In the genomic region with DNA sequence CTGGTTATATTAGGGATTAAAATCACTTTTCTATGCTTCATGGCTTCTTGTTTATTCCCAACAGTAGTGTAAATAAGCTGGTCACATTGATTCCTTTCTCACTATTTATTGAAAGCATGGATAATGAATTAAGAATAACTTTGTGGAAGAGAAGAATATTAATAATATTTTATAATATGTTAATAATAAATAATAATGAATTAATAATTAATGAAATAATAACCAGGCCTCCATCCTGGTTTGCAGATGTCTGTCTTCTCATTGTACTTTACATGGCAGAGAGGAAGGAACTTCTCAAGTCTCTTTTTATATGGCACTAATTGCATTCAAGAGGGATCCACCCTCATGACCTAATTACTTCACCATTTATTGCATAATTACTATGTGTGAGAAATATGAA, we compare ENCODE assay signal across 36 cellular contexts.
"Had no signal": no experiment of that assay in that cellular context is flagged by ENCODE, and none has a peak within 500 bp of the region (broad histone marks: within the 10 kb centered on the region; RNA-seq: fewer than 3 reads in every experiment).

No MANE protein-coding gene starts in this region.

- H3K27ac Mint-ChIP-seq: activated B cell treated with CpG ODN at 0.5 μM for 24 hours; activated CD4-positive, alpha-beta memory T cell treated with anti-CD3 and anti-CD28 coated beads for 36 hours; activated CD4-positive, alpha-beta T cell treated with anti-CD3 and anti-CD28 coated beads, Interleukin-2, amount 10 ng/mL, durations not matched to agents 24 days and 14 days; activated CD8-positive, alpha-beta T cell treated with anti-CD3 and anti-CD28 coated beads for 36 hours; activated naive CD4-positive, alpha-beta T cell treated with anti-CD3 and anti-CD28 coated beads for 36 hours; activated naive CD4-positive, alpha-beta T cell treated with anti-CD3 and anti-CD28 coated beads, Interleukin-2, amount 50 U/mL, for 72 hours; activated naive CD8-positive, alpha-beta T cell treated with anti-CD3 and anti-CD28 coated beads for 36 hours; activated T-helper 1 cell treated with anti-CD3 and anti-CD28 coated beads, Interleukin-12 subunit alpha, Interleukin-12 subunit beta, Interleukin-2, Interleukin-4 antibody, amounts not matched to agents 30 ng/mL and 10 ng/mL and 1 ng/mL, durations not matched to agents 14 hours and 24 hours and 36 hours; activated T-helper 17 cell treated with anti-CD3 and anti-CD28 coated beads, Interleukin-2, amount 50 U/mL, for 72 hours; T-helper 1 cell treated with Interleukin-12 subunit alpha and Interleukin-12 subunit beta and Interleukin-4 antibody, amounts not matched to agents 30 μg/mL and 1 μg/mL, for 36 hours; T-helper 2 cell treated with Interferon-gamma antibody and Interleukin-4, amounts not matched to agents 5 μg/mL and 100 μg/mL, for 36 hours had no signal

- H3K4me3 ChIP-seq: adrenal gland, body of pancreas, breast epithelium had no signal

- H3K4me1 ChIP-seq: adrenal gland, body of pancreas, breast epithelium had no signal

- H3K9me3 ChIP-seq: adrenal gland, body of pancreas had no signal

- FAIRE-seq: astrocyte had no signal

- H3K4me3 Mint-ChIP-seq: activated B cell treated with CpG ODN at 0.5 μM for 24 hours; activated CD4-positive, alpha-beta memory T cell treated with anti-CD3 and anti-CD28 coated beads for 36 hours; activated CD4-positive, alpha-beta T cell treated with anti-CD3 and anti-CD28 coated beads, Interleukin-2, amount 10 ng/mL, durations not matched to agents 24 days and 14 days; activated CD8-positive, alpha-beta T cell treated with anti-CD3 and anti-CD28 coated beads for 36 hours; activated naive CD4-positive, alpha-beta T cell treated with anti-CD3 and anti-CD28 coated beads for 36 hours; activated naive CD8-positive, alpha-beta T cell treated with anti-CD3 and anti-CD28 coated beads for 36 hours; activated T-cell treated with anti-CD3 and anti-CD28 coated beads, Interleukin-2, amount 50 U/mL, for 4 hours; activated T-cell treated with anti-CD3 and anti-CD28 coated beads, Interleukin-2, amount 50 U/mL, for 72 hours; activated T-helper 1 cell treated with anti-CD3 and anti-CD28 coated beads, Interleukin-12 subunit alpha, Interleukin-12 subunit beta, Interleukin-2, Interleukin-4 antibody, amounts not matched to agents 30 ng/mL and 10 ng/mL and 1 ng/mL, durations not matched to agents 14 hours and 24 hours and 36 hours; activated T-helper 17 cell treated with anti-CD3 and anti-CD28 coated beads, Interleukin-2, amount 50 U/mL, for 72 hours; T-helper 1 cell treated with Interleukin-12 subunit alpha and Interleukin-12 subunit beta and Interleukin-4 antibody, amounts not matched to agents 30 μg/mL and 1 μg/mL, for 36 hours; T-helper 2 cell treated with Interferon-gamma antibody and Interleukin-4, amounts not matched to agents 5 μg/mL and 100 μg/mL, for 36 hours had no signal

- H3K27me3 Mint-ChIP-seq: activated B cell treated with CpG ODN at 0.5 μM for 24 hours; activated CD4-positive, alpha-beta memory T cell treated with anti-CD3 and anti-CD28 coated beads for 36 hours; activated CD4-positive, alpha-beta T cell treated with anti-CD3 and anti-CD28 coated beads, Interleukin-2, amount 10 ng/mL, durations not matched to agents 24 days and 14 days; activated CD8-positive, alpha-beta T cell treated with anti-CD3 and anti-CD28 coated beads for 36 hours; activated naive CD8-positive, alpha-beta T cell treated with anti-CD3 and anti-CD28 coated beads for 36 hours; activated T-helper 17 cell treated with anti-CD3 and anti-CD28 coated beads, Interleukin-2, amount 50 U/mL, for 72 hours had no signal

- H3K27ac ChIP-seq: adrenal gland, body of pancreas, brain microvascular endothelial cell, breast epithelium, WERI-Rb-1 had no signal

- H3K27me3 ChIP-seq: adrenal gland, body of pancreas, brain microvascular endothelial cell, breast epithelium had no signal

- H3K36me3 ChIP-seq: adrenal gland, brain microvascular endothelial cell, breast epithelium, WERI-Rb-1 had no signal

- H3K4me1 Mint-ChIP-seq: activated T-helper 17 cell treated with anti-CD3 and anti-CD28 coated beads, Interleukin-2, amount 50 U/mL, for 72 hours had no signal

- H3K36me3 Mint-ChIP-seq: activated CD4-positive, alpha-beta memory T cell treated with anti-CD3 and anti-CD28 coated beads for 36 hours; activated naive CD8-positive, alpha-beta T cell treated with anti-CD3 and anti-CD28 coated beads for 36 hours had no signal

- ATAC-seq: activated CD8-positive, alpha-beta T cell treated with anti-CD3 and anti-CD28 coated beads for 36 hours; activated naive CD4-positive, alpha-beta T cell treated with anti-CD3 and anti-CD28 coated beads, Interleukin-2, amount 50 U/mL, for 72 hours; activated T-cell treated with anti-CD3 and anti-CD28 coated beads, Interleukin-2, amount 50 U/mL, for 4 hours; activated T-cell treated with anti-CD3 and anti-CD28 coated beads, Interleukin-2, amount 50 U/mL, for 72 hours; activated T-helper 17 cell treated with anti-CD3 and anti-CD28 coated beads, Interleukin-2, amount 50 U/mL, for 72 hours; body of pancreas had no signal

- DNase-seq: activated B cell treated with CpG ODN at 0.5 μM for 24 hours; activated CD4-positive, alpha-beta memory T cell treated with anti-CD3 and anti-CD28 coated beads for 36 hours; activated CD4-positive, alpha-beta T cell treated with anti-CD3 and anti-CD28 coated beads for 4 hours; activated CD4-positive, alpha-beta T cell treated with anti-CD3 and anti-CD28 coated beads, Interleukin-2, amount 10 ng/mL, durations not matched to agents 24 days and 14 days; activated CD4-positive, alpha-beta T cell treated with anti-CD3 and anti-CD28 coated beads, Interleukin-2, amount 50 U/mL, for 1 hour; activated CD4-positive, alpha-beta T cell treated with anti-CD3 and anti-CD28 coated beads, Interleukin-2, amount 50 U/mL, for 4 hours; activated CD4-positive, CD25-positive, alpha-beta regulatory T cell treated with anti-CD3 and anti-CD28 coated beads, Interleukin-2, amount 50 U/mL, for 72 hours; activated CD8-positive, alpha-beta memory T cell treated with anti-CD3 and anti-CD28 coated beads, Interleukin-2, amount 50 U/mL, for 4 hours; activated CD8-positive, alpha-beta T cell treated with anti-CD3 and anti-CD28 coated beads for 36 hours; activated effector memory CD4-positive, alpha-beta T cell treated with anti-CD3 and anti-CD28 coated beads, Interleukin-2, amount 50 U/mL, for 16 hours; activated gamma-delta T cell treated with Interleukin-2 at 50 U/mL for 16 hours; activated naive CD4-positive, alpha-beta T cell; activated naive CD4-positive, alpha-beta T cell treated with anti-CD3 and anti-CD28 coated beads for 36 hours; activated naive CD4-positive, alpha-beta T cell treated with anti-CD3 and anti-CD28 coated beads, Interleukin-2, amount 50 U/mL, for 16 hours; activated naive CD8-positive, alpha-beta T cell treated with anti-CD3 and anti-CD28 coated beads for 36 hours; activated T-cell treated with anti-CD3 and anti-CD28 coated beads for 4 hours; activated T-cell treated with anti-CD3 and anti-CD28 coated beads, Interleukin-2, amount 50 U/mL, for 1 hour; activated T-cell treated with anti-CD3 and anti-CD28 coated beads, Interleukin-2, amount 50 U/mL, for 4 hours; activated T-cell treated with anti-CD3 and anti-CD28 coated beads, Interleukin-2, amount 50 U/mL, for 72 hours; adrenal gland; amniotic stem cell; aorta; body of pancreas; brain microvascular endothelial cell; central memory CD4-positive, alpha-beta T cell; T-helper 1 cell; T-helper 2 cell; T-helper 9 cell; WERI-Rb-1 had no signal
